ENCODE assay signal across 23 cellular contexts in genomic region chr6:54861846-54862616, GRCh38. TPM values are rescaled to one million over a fixed set of nuclear protein-coding genes. Genes with fewer than 3 reads are reported as not detected.
"Had no signal": no experiment of that assay in that cellular context is flagged by ENCODE, and none has a peak within 500 bp of the region (broad histone marks: within the 10 kb centered on the region; RNA-seq: fewer than 3 reads in every experiment).

No MANE protein-coding gene starts in this region.

- H3K27me3 ChIP-seq: heart left ventricle, right lobe of liver, stomach had no signal

- DNase-seq: activated CD4-positive, alpha-beta memory T cell treated with anti-CD3 and anti-CD28 coated beads for 36 hours; activated CD4-positive, alpha-beta T cell treated with anti-CD3 and anti-CD28 coated beads for 36 hours; activated T-cell treated with anti-CD3 and anti-CD28 coated beads for 4 hours; caudate nucleus; erythroblast; heart left ventricle; left cardiac atrium; psoas muscle; right lobe of liver; stimulated activated CD4-positive, alpha-beta T cell treated with anti-CD3 and anti-CD28 coated beads, Interleukin-4, amount 100 ng/mL, for 1 hour; stomach had no signal

- FAIRE-seq: colon, endometrium, frontal cortex had no signal

- H3K36me3 Mint-ChIP-seq: activated CD4-positive, alpha-beta memory T cell treated with anti-CD3 and anti-CD28 coated beads for 36 hours; activated naive CD8-positive, alpha-beta T cell; WTC11 had no signal

- H3K9me3 Mint-ChIP-seq: T-helper 2 cell treated with Interferon-gamma antibody and Interleukin-4, amounts not matched to agents 5 μg/mL and 100 μg/mL, for 36 hours; WTC11 had no signal

- H3K4me3 ChIP-seq: heart left ventricle, lung, psoas muscle, right lobe of liver, smooth muscle cell, stomach had no signal

- H3K4me1 Mint-ChIP-seq: activated CD4-positive, alpha-beta T cell treated with anti-CD3 and anti-CD28 coated beads for 36 hours; neural crest cell had no signal

- H3K27ac Mint-ChIP-seq: activated CD4-positive, alpha-beta memory T cell treated with anti-CD3 and anti-CD28 coated beads for 36 hours; activated CD4-positive, alpha-beta T cell treated with anti-CD3 and anti-CD28 coated beads for 36 hours; activated naive CD8-positive, alpha-beta T cell; T-helper 2 cell treated with Interferon-gamma antibody and Interleukin-4, amounts not matched to agents 5 μg/mL and 100 μg/mL, for 36 hours; WTC11 had no signal

- H3K36me3 ChIP-seq: heart left ventricle, right lobe of liver, stomach had no signal

- H3K27me3 Mint-ChIP-seq: activated CD4-positive, alpha-beta memory T cell treated with anti-CD3 and anti-CD28 coated beads for 36 hours; activated CD4-positive, alpha-beta T cell treated with anti-CD3 and anti-CD28 coated beads for 36 hours; activated naive CD8-positive, alpha-beta T cell had no signal

- H3K4me3 Mint-ChIP-seq: activated CD4-positive, alpha-beta memory T cell treated with anti-CD3 and anti-CD28 coated beads for 36 hours; activated CD4-positive, alpha-beta T cell treated with anti-CD3 and anti-CD28 coated beads for 36 hours; activated naive CD8-positive, alpha-beta T cell; neural crest cell; T-helper 2 cell treated with Interferon-gamma antibody and Interleukin-4, amounts not matched to agents 5 μg/mL and 100 μg/mL, for 36 hours; WTC11 had no signal

RNA-seq across cellular contexts. Expression of gene FAM83B, which starts 15.5 kb away (rescaled TPM):
- total RNA-seq: activated CD4-positive, alpha-beta memory T cell treated with anti-CD3 and anti-CD28 coated beads for 36 hours; activated CD4-positive, alpha-beta T cell treated with anti-CD3 and anti-CD28 coated beads for 36 hours; myocyte; neural crest cell; osteoblast; SK-MEL-5 had no signal
